In genomic region chr9:133122935-133123611, GRCh38 we compare ENCODE assay signal across 9 cellular contexts. TPM values are rescaled to one million over a fixed set of nuclear protein-coding genes. Genes with fewer than 3 reads are reported as not detected.
A peak's percentile ranks its signal among the peaks of the same experiment; 100 is the strongest.
DNase-seq lines count a peak whose midpoint lies in the region; ATAC-seq and TF ChIP-seq lines count a peak whose summit lies in the region.
"Had no signal": no experiment of that assay in that cellular context is flagged by ENCODE, and none has a peak within 500 bp of the region (broad histone marks: within the 10 kb centered on the region; RNA-seq: fewer than 3 reads in every experiment).

No MANE protein-coding gene starts in this region.

- BruUV-seq in PC-9 (replicated peaks; lab: Mats Ljungman, UMichigan), result no TSS peak

- no peaks in the 10 kb centered on the region for H3K9me3 Mint-ChIP-seq in naive thymus-derived CD8-positive, alpha-beta T cell

- TF ChIP-seq CTCF in cardiac muscle cell (IDR thresholded peaks at IDR 0.05; ENCODE audit: low read depth, low read length), result no peak
- no peak for TF ChIP-seq CTCF in coronary artery (IDR thresholded peaks at IDR 0.05)
- TF ChIP-seq CTCF in PC-9 (conservative IDR thresholded peaks at IDR 0.05), result no peak

- no peaks in the 10 kb centered on the region for H3K79me2 ChIP-seq in PC-9 (ENCODE audit: low read depth)

- POLR2A ChIA-PET in naive thymus-derived CD8-positive, alpha-beta T cell (lab: Charles Lee), result interaction anchor here (0.7 to 6.0 kb wide), 6 partner anchors 10 to 147 kb away, joined by 3 to 54 read pairs (median 10); partner anchors contain the start of gene GTF3C5
- POLR2A ChIA-PET in PC-9 (lab: Charles Lee; ENCODE audit: unreplicated experiment), result no interaction called here

- no peak for ATAC-seq in naive thymus-derived CD8-positive, alpha-beta T cell

- no peak overlapping the region for H3K4me2 ChIP-seq in PC-9

- no peaks in the 10 kb centered on the region for H3K9me2 ChIP-seq in PC-9 (ENCODE audit: insufficient read depth)

- peaks cover 0 to 2% (median 2%) of the 10 kb centered on the region in 3 donors for H3K36me3 Mint-ChIP-seq in naive thymus-derived CD8-positive, alpha-beta T cell

- peak; percentile 59 to 73 for DNase-seq in cardiac muscle cell (ENCODE audit: low read depth in 1 of 2, low spot score in 1 of 2)
- DNase-seq in cardiac septum (ENCODE audit: low spot score), result no peak
- DNase-seq in coronary artery (ENCODE audit: low spot score), result no peak
- no peak for DNase-seq in naive thymus-derived CD8-positive, alpha-beta T cell
- DNase-seq in GM19240 (ENCODE audit: insufficient read length, low spot score), result no peak
- DNase-seq in NCI-H1694 treated with DMSO at 0.1 percent for 48 hours (lab: John Stamatoyannopoulos, UW), result no peak
- DNase-seq in PC-9, result no peak
- DNase-seq in COR-L47 (lab: John Stamatoyannopoulos, UW), result no peak
- DNase-seq: T1000 had no signal

- CTCF ChIA-PET in PC-9 (lab: Charles Lee), result interaction anchor here (0.6 kb wide), 1 partner anchor 118 kb away, joined by 5 read pairs; no protein-coding TSS in a partner anchor

- H3K4me1 ChIP-seq in cardiac muscle cell (ENCODE audit: low read depth) (peaks cover 59% of the 10 kb centered on the region), PC-9 (replicated peaks; ENCODE audit: insufficient read depth) (peaks cover 28% of the 10 kb centered on the region)

- no peak overlapping the region for H2AFZ ChIP-seq in PC-9

- H3K27ac ChIP-seq in cardiac muscle cell (peak overlapping the region; percentile 96), coronary artery (peak overlapping the region; percentile 63 to 96), PC-9 (no peak overlapping the region)

- H3K9me3 ChIP-seq in cardiac muscle cell (ENCODE audit: low read depth), result no peaks in the 10 kb centered on the region
- no peaks in the 10 kb centered on the region for H3K9me3 ChIP-seq in PC-9 (ENCODE audit: insufficient read depth, low read depth)

- H4K20me1 ChIP-seq in PC-9 (ENCODE audit: insufficient read depth), result peaks cover 10% of the 10 kb centered on the region; the same call in 1 of the 2 replicates

- peak overlapping the region in 5 of 10 donors; percentile 15 to 89 (median 78) for H3K4me3 Mint-ChIP-seq in naive thymus-derived CD8-positive, alpha-beta T cell

- intact Hi-C loops in cardiac septum (cut with DNase I) (no loop called here), PC-9 (cut with micrococcal nuclease; ENCODE audit: unreplicated experiment) (no loop called here)

- H3K27ac Mint-ChIP-seq in naive thymus-derived CD8-positive, alpha-beta T cell, result peak overlapping the region; percentile 80 to 100 (median 96)

- H3K4me3 ChIP-seq in cardiac muscle cell, result no peak overlapping the region
- no peak overlapping the region for H3K4me3 ChIP-seq in coronary artery
- no peak overlapping the region for H3K4me3 ChIP-seq in PC-9

- peaks cover 41 to 79% (median 70%) of the 10 kb centered on the region in 4 donors for H3K4me1 Mint-ChIP-seq in naive thymus-derived CD8-positive, alpha-beta T cell

- H3K36me3 ChIP-seq in cardiac muscle cell (no peaks in the 10 kb centered on the region), PC-9 (ENCODE audit: low read depth) (no peaks in the 10 kb centered on the region)

- H3K27me3 ChIP-seq in cardiac muscle cell (no peaks in the 10 kb centered on the region), PC-9 (ENCODE audit: insufficient read depth, low read depth) (no peaks in the 10 kb centered on the region)

- H3F3A ChIP-seq in PC-9 (ENCODE audit: insufficient read depth, low read depth), result peaks cover 12% of the 10 kb centered on the region; the same call in 1 of the 2 replicates

- H3K27me3 Mint-ChIP-seq in naive thymus-derived CD8-positive, alpha-beta T cell, result no peaks in the 10 kb centered on the region

RNA-seq across cellular contexts. Expression of gene RALGDS, which starts 2.0 kb away (rescaled TPM):
- 58.3 and 65.7 TPM in 2 replicates for total RNA-seq in cardiac muscle cell
- polyA plus RNA-seq in cardiac muscle cell, result 49.7 and 50.4 TPM in 2 replicates
- total RNA-seq in cardiac septum, result 23.9 TPM
- 10 to 100 TPM; 93.7 to 99.9 TPM for total RNA-seq in naive thymus-derived CD8-positive, alpha-beta T cell
- polyA plus RNA-seq in naive thymus-derived CD8-positive, alpha-beta T cell, result 10 to 100 TPM; 14.1 to 35.5 (median 29.4) TPM
- 24.8 and 30.0 TPM in 2 replicates for total RNA-seq in PC-9 (2021)

RNA-seq across cellular contexts. Expression of gene GBGT1, which starts 40.6 kb away (rescaled TPM):
- total RNA-seq in cardiac muscle cell (5.6 and 11.9 TPM in 2 replicates), cardiac septum (4.6 TPM), PC-9 (2021) (1.2 and 3.0 TPM in 2 replicates)
- 0.87 and 2.8 TPM in 2 replicates for polyA plus RNA-seq in cardiac muscle cell
- 1 to 10 TPM; 4.1 to 4.9 TPM for total RNA-seq in naive thymus-derived CD8-positive, alpha-beta T cell
- not detected for polyA plus RNA-seq in naive thymus-derived CD8-positive, alpha-beta T cell

Comparison
In these comparisons a context has a peak if more than half of its experiments do, and no peak if none do; other contexts are left out.
1. DNase-seq: peak in cardiac muscle cell (2 of 2); none in cardiac septum (single experiment), coronary artery (single experiment), naive thymus-derived CD8-positive, alpha-beta T cell (0 of 10), GM19240 (single experiment), NCI-H1694 treated with DMSO at 0.1 percent for 48 hours (single experiment), PC-9 (0 of 2) and COR-L47 (single experiment).